Comparison of ENCODE assay signal across 8 cellular contexts in the genomic region with DNA sequence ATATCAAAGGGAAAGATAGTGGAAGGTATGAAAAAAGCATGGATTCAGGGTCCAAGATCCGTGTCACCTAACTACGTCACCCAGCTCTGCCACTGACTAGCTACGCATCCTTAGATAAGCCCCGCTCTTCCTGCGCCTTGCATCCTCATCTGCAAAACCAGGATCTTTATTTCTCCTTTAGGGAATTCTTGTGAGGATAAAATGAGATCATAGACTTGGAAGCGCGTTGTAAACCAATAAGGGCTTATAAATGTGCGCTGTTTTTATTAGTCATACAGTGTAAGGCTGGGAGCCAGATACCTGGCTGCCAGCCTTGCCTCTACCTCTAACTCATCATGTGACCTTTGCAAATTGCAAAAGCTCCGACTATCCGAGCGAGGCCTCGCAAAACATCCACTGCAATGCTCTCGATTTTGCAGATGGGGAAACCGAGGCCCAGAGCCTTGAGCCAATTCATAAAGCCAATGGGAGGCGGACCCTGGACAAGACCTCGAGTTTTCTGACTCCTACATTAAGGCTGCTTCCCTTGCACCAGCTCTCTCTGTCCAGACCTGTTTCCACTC. TPM values are rescaled to one million over a fixed set of nuclear protein-coding genes. Genes with fewer than 3 reads are reported as not detected.
DNase-seq lines count a peak whose midpoint lies in the region; ATAC-seq and TF ChIP-seq lines count a peak whose summit lies in the region.

No MANE protein-coding gene starts in this region.

- no peak for TF ChIP-seq POLR2A in prostate gland (IDR thresholded peaks at IDR 0.05)

- peaks cover 9% of the 10 kb centered on the region for H3K4me1 ChIP-seq in prostate gland (replicated peaks)

- H3K27me3 Mint-ChIP-seq in activated CD8-positive, alpha-beta T cell treated with anti-CD3 and anti-CD28 coated beads for 36 hours, result no peaks in the 10 kb centered on the region

- H3K27ac ChIP-seq in prostate gland, result peak overlapping the region; percentile 94 to 95

- peak overlapping the region; percentile 75 for H3K4me3 ChIP-seq in BJ (ENCODE audit: low read depth, low read length)
- H3K4me3 ChIP-seq in foreskin fibroblast (ENCODE audit: low read depth in 1 of 2, low read length in 2 of 2), result peak overlapping the region; percentile 83 to 91
- peak overlapping the region; percentile 93 for H3K4me3 ChIP-seq in prostate gland

- whole genome bisulfite sequencing in prostate gland, result 4% methylated on average over 16 of the region's 16 CpGs

- H3K27me3 ChIP-seq in BJ (ENCODE audit: control insufficient read depth, insufficient read depth, low read length) (0 out of 2 replicates have a peak, but pooled peaks cover 3% of the 10 kb centered on the region), prostate gland (replicated peaks; ENCODE audit: insufficient read depth) (no peaks in the 10 kb centered on the region)

- H3K36me3 ChIP-seq in BJ (ENCODE audit: control insufficient read depth, insufficient read depth, low read length) (peaks cover 17% of the 10 kb centered on the region), prostate gland (peaks cover 0 to 20% of the 10 kb centered on the region in 2 donors)

- no peak for ATAC-seq in activated CD8-positive, alpha-beta T cell treated with anti-CD3 and anti-CD28 coated beads for 36 hours
- ATAC-seq in GM21390 (IDR thresholded peaks at IDR 0.05; ENCODE audit: unreplicated experiment), result no peak

- CTCF ChIA-PET in BJ (lab: Yijun Ruan, JAX), result interaction anchor here (0.7 to 28.4 kb wide), 7 partner anchors 9 to 1461 kb away, joined by 3 to 716 read pairs (median 4); partner anchors contain the start of gene CCDC86
- CTCF ChIA-PET in activated CD8-positive, alpha-beta T cell treated with anti-CD3 and anti-CD28 coated beads for 36 hours (lab: Charles Lee), result interaction anchor here (0.7 to 9.9 kb wide), 11 partner anchors 8 to 487 kb away, joined by 3 to 88 read pairs (median 6); partner anchors contain the start of genes TMEM109 and VWCE

- H3K36me3 Mint-ChIP-seq in activated CD8-positive, alpha-beta T cell treated with anti-CD3 and anti-CD28 coated beads for 36 hours (ENCODE audit: low read depth), result peaks cover 28% of the 10 kb centered on the region

- H3K27ac Mint-ChIP-seq in activated CD8-positive, alpha-beta T cell treated with anti-CD3 and anti-CD28 coated beads for 36 hours, result peak overlapping the region; percentile 95

- TF ChIP-seq CTCF in BJ (IDR thresholded peaks at IDR 0.05; ENCODE audit: insufficient read depth, low read depth, low read length) (no peak), foreskin fibroblast (IDR thresholded peaks at IDR 0.05; ENCODE audit: low read depth, low read length) (no peak), prostate gland (IDR thresholded peaks at IDR 0.05) (no peak)
- TF ChIP-seq CTCF in activated CD8-positive, alpha-beta T cell treated with anti-CD3 and anti-CD28 coated beads for 36 hours (IDR thresholded peaks at IDR 0.05), result no peak

- H3K9me3 Mint-ChIP-seq in activated CD8-positive, alpha-beta T cell treated with anti-CD3 and anti-CD28 coated beads for 36 hours, result no peaks in the 10 kb centered on the region

- DNase-seq in BJ (ENCODE audit: low read depth) (no peak), HPDE6-E6E7 (ENCODE audit: extremely low spot score) (peak; percentile 43), foreskin fibroblast (peak in 1 of 2 donors; percentile 54), prostate gland (ENCODE audit: low spot score) (peak; percentile 39), NCI-H2107 treated with DMSO at 0.1 percent for 48 hours (lab: John Stamatoyannopoulos, UW; ENCODE audit: unreplicated experiment) (no peak), medulla oblongata (ENCODE audit: extremely low spot score) (no peak)
- DNase-seq in activated CD8-positive, alpha-beta T cell treated with anti-CD3 and anti-CD28 coated beads for 36 hours, result peak; percentile 33

- peak overlapping the region; percentile 89 for H3K4me3 Mint-ChIP-seq in activated CD8-positive, alpha-beta T cell treated with anti-CD3 and anti-CD28 coated beads for 36 hours

- no peaks in the 10 kb centered on the region for H3K9me3 ChIP-seq in prostate gland

- intact Hi-C loops in activated CD8-positive, alpha-beta T cell treated with anti-CD3 and anti-CD28 coated beads for 36 hours (cut with micrococcal nuclease), result no loop called here
- intact Hi-C loops in prostate gland (cut with DNase I), result loop anchor here (5.0 kb wide), 1 partner anchor 222 kb away; no protein-coding TSS in a partner anchor

- H3K4me1 Mint-ChIP-seq in activated CD8-positive, alpha-beta T cell treated with anti-CD3 and anti-CD28 coated beads for 36 hours (ENCODE audit: low read depth), result peaks cover 43% of the 10 kb centered on the region

- POLR2A ChIA-PET in BJ (lab: Charles Lee), result interaction anchor here (0.6 kb wide), 1 partner anchor 31 kb away, joined by 4 read pairs; no protein-coding TSS in a partner anchor
- POLR2A ChIA-PET in activated CD8-positive, alpha-beta T cell treated with anti-CD3 and anti-CD28 coated beads for 36 hours (lab: Charles Lee), result interaction anchor here (0.6 to 4.4 kb wide), 19 partner anchors 8 to 524 kb away, joined by 3 to 38 read pairs (median 4); partner anchors contain the start of genes CCDC86, CD6, CPSF7 and SDHAF2

RNA-seq across cellular contexts. Expression of gene PRPF19, which starts 0.8 kb away (rescaled TPM):
- 17.6 and 48.6 TPM in 2 replicates for polyA plus RNA-seq in BJ (2011; rRNA removed)
- polyA minus RNA-seq in BJ (2011; rRNA and poly(A)+ RNA removed), result 30.1 and 31.2 TPM in 2 replicates
- total RNA-seq in activated CD8-positive, alpha-beta T cell treated with anti-CD3 and anti-CD28 coated beads for 36 hours, result 100 to 1,000 TPM; 142 to 150 TPM
- total RNA-seq in prostate gland, result 100 to 1,000 TPM; 147 to 181 TPM

RNA-seq across cellular contexts. Expression of gene TMEM109, which starts 8.3 kb away (rescaled TPM):
- 46.8 and 70.0 TPM in 2 replicates for polyA plus RNA-seq in BJ (2011; rRNA removed)
- polyA minus RNA-seq in BJ (2011; rRNA and poly(A)+ RNA removed), result 23.0 and 29.4 TPM in 2 replicates
- 100 to 1,000 TPM in 1 of 2 experiments, 10 to 100 TPM in 1; 93.2 to 101 TPM for total RNA-seq in activated CD8-positive, alpha-beta T cell treated with anti-CD3 and anti-CD28 coated beads for 36 hours
- total RNA-seq in prostate gland, result 100 to 1,000 TPM; 106 to 122 TPM

RNA-seq across cellular contexts. Expression of gene TMEM132A, which starts 18.6 kb away (rescaled TPM):
- 12.1 and 17.9 TPM in 2 replicates for polyA plus RNA-seq in BJ (2011; rRNA removed)
- polyA minus RNA-seq in BJ (2011; rRNA and poly(A)+ RNA removed), result 6.8 and 10.4 TPM in 2 replicates
- 1 to 10 TPM; 1.1 to 1.3 TPM for total RNA-seq in activated CD8-positive, alpha-beta T cell treated with anti-CD3 and anti-CD28 coated beads for 36 hours
- 10 to 100 TPM; 18.7 to 44.5 TPM for total RNA-seq in prostate gland

RNA-seq across cellular contexts. Expression of gene ZP1, which starts 38.3 kb away (rescaled TPM):
- 0.36 and 0.67 TPM in 2 replicates for polyA plus RNA-seq in BJ (2011; rRNA removed)
- 0.81 TPM in 1 of 2 replicates, not detected in the other for polyA minus RNA-seq in BJ (2011; rRNA and poly(A)+ RNA removed)
- total RNA-seq in activated CD8-positive, alpha-beta T cell treated with anti-CD3 and anti-CD28 coated beads for 36 hours, result not detected
- under 1 TPM; 0.68 to 0.80 TPM for total RNA-seq in prostate gland

RNA-seq across cellular contexts. Expression of gene SLC15A3, which starts 46.3 kb away (rescaled TPM):
- 7.8 and 14.1 TPM in 2 replicates for polyA plus RNA-seq in BJ (2011; rRNA removed)
- 14.6 and 23.4 TPM in 2 replicates for polyA minus RNA-seq in BJ (2011; rRNA and poly(A)+ RNA removed)
- 1 to 10 TPM; 3.9 to 4.7 TPM for total RNA-seq in activated CD8-positive, alpha-beta T cell treated with anti-CD3 and anti-CD28 coated beads for 36 hours
- total RNA-seq in prostate gland, result 10 to 100 TPM in 1 of 2 donors, 1 to 10 TPM in 1; 3.3 to 19.4 TPM

Comparison
In these comparisons a context has a peak if more than half of its experiments do, and no peak if none do; other contexts are left out.
1. DNase-seq: peak in HPDE6-E6E7 (single experiment), activated CD8-positive, alpha-beta T cell treated with anti-CD3 and anti-CD28 coated beads for 36 hours (single experiment) and prostate gland (single experiment); none in BJ (single experiment), NCI-H2107 treated with DMSO at 0.1 percent for 48 hours (single experiment) and medulla oblongata (single experiment).
2. RNA of gene TMEM132A, which starts 18.6 kb away (total RNA-seq): 18.7 to 44.5 TPM in prostate gland; 1.1 to 1.3 TPM in activated CD8-positive, alpha-beta T cell treated with anti-CD3 and anti-CD28 coated beads for 36 hours; every median in the first group is over 4 times any median in the second.
3. Peak in every context shown above with its lines, with median percentiles within 50 percentile points of each other: H3K4me3 ChIP-seq.